ENCODE assay signal across 1 cellular context in the genomic region with DNA sequence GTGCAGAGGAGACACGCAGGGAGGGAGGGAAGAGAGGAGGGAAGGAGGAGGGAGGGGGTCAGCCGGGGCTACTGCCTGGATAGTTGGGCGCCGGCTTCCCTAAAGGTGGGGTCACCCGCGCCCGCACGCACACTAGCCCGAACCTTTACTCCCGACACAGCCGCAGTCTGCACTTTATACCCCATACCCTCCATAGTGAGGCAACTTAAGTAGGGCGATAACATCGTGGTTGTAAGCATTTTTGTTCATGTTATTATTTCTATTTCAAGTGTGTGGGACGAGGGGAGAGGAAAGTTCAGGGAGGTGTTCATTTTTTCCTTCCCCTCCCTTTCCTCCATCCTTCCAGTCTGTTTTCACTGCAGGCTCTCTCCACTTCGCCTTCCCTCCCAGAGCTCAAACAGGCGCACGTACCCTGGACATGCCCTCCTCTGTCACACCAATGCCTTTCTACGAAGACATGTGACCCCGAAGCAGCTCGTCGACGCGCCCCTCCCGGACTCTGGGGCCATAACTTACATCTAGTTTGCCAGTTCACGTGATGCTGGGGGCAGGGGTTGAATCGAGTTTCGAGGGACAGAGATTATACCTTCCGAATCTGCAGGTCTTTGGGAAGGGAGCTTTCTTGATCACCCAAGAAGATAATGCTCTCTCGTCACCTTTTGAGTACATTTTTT.
TF ChIP-seq lines count a peak whose summit lies in the region.

Gene PRKG2 (minus strand): TSS at position 4 of the 674 bp plus-strand sequence. CDS start 10,175 bp downstream, outside the sequence.

TF ChIP-seq in HepG2, 621 proteins besides CTCF, POLR2A, EP300 and RAD21 (continued from another document):
- no peak for TF ChIP-seq REST (IDR thresholded peaks at IDR 0.05; ENCODE audit: borderline replicate concordance in 1 of 2, low read depth in 1 of 2, low read length in 2 of 2)
- TF ChIP-seq, protein P1, sequence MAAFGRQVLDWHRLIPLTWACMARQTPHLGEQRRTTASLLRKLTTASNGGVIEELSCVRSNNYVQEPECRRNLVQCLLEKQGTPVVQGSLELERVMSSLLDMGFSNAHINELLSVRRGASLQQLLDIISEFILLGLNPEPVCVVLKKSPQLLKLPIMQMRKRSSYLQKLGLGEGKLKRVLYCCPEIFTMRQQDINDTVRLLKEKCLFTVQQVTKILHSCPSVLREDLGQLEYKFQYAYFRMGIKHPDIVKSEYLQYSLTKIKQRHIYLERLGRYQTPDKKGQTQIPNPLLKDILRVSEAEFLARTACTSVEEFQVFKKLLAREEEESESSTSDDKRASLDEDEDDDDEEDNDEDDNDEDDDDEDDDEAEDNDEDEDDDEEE (CRISPR knock-in tag; IDR thresholded peaks at IDR 0.05): no peak
- TF ChIP-seq ZNF362 (CRISPR knock-in tag; IDR thresholded peaks at IDR 0.05; ENCODE audit: borderline replicate concordance): no peak
- TF ChIP-seq AFF4 (CRISPR knock-in tag; IDR thresholded peaks at IDR 0.05): no peak
- TF ChIP-seq, protein P2, sequence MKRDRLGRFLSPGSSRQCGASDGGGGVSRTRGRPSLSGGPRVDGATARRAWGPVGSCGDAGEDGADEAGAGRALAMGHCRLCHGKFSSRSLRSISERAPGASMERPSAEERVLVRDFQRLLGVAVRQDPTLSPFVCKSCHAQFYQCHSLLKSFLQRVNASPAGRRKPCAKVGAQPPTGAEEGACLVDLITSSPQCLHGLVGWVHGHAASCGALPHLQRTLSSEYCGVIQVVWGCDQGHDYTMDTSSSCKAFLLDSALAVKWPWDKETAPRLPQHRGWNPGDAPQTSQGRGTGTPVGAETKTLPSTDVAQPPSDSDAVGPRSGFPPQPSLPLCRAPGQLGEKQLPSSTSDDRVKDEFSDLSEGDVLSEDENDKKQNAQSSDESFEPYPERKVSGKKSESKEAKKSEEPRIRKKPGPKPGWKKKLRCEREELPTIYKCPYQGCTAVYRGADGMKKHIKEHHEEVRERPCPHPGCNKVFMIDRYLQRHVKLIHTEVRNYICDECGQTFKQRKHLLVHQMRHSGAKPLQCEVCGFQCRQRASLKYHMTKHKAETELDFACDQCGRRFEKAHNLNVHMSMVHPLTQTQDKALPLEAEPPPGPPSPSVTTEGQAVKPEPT (CRISPR knock-in tag; IDR thresholded peaks at IDR 0.05; ENCODE audit: low read depth): no peak
- TF ChIP-seq, protein P3, sequence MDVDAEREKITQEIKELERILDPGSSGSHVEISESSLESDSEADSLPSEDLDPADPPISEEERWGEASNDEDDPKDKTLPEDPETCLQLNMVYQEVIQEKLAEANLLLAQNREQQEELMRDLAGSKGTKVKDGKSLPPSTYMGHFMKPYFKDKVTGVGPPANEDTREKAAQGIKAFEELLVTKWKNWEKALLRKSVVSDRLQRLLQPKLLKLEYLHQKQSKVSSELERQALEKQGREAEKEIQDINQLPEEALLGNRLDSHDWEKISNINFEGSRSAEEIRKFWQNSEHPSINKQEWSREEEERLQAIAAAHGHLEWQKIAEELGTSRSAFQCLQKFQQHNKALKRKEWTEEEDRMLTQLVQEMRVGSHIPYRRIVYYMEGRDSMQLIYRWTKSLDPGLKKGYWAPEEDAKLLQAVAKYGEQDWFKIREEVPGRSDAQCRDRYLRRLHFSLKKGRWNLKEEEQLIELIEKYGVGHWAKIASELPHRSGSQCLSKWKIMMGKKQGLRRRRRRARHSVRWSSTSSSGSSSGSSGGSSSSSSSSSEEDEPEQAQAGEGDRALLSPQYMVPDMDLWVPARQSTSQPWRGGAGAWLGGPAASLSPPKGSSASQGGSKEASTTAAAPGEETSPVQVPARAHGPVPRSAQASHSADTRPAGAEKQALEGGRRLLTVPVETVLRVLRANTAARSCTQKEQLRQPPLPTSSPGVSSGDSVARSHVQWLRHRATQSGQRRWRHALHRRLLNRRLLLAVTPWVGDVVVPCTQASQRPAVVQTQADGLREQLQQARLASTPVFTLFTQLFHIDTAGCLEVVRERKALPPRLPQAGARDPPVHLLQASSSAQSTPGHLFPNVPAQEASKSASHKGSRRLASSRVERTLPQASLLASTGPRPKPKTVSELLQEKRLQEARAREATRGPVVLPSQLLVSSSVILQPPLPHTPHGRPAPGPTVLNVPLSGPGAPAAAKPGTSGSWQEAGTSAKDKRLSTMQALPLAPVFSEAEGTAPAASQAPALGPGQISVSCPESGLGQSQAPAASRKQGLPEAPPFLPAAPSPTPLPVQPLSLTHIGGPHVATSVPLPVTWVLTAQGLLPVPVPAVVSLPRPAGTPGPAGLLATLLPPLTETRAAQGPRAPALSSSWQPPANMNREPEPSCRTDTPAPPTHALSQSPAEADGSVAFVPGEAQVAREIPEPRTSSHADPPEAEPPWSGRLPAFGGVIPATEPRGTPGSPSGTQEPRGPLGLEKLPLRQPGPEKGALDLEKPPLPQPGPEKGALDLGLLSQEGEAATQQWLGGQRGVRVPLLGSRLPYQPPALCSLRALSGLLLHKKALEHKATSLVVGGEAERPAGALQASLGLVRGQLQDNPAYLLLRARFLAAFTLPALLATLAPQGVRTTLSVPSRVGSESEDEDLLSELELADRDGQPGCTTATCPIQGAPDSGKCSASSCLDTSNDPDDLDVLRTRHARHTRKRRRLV (CRISPR knock-in tag; IDR thresholded peaks at IDR 0.05): no peak
- TF ChIP-seq DR1 (CRISPR knock-in tag; IDR thresholded peaks at IDR 0.05): no peak
- no peak for TF ChIP-seq CBX2 (IDR thresholded peaks at IDR 0.05; ENCODE audit: low read depth, low read length)
- TF ChIP-seq CBX2 (CRISPR knock-in tag; IDR thresholded peaks at IDR 0.05; ENCODE audit: low read depth): no peak
- TF ChIP-seq FOXK2 (IDR thresholded peaks at IDR 0.05): no peak
- TF ChIP-seq ZNF7 (CRISPR knock-in tag; IDR thresholded peaks at IDR 0.05): no peak
- no peak for TF ChIP-seq ZKSCAN1 (IDR thresholded peaks at IDR 0.05; ENCODE audit: low read length)
- no peak for TF ChIP-seq PHF5A (CRISPR knock-in tag; IDR thresholded peaks at IDR 0.05; ENCODE audit: low read depth, unreplicated experiment)
- TF ChIP-seq, protein P4, sequence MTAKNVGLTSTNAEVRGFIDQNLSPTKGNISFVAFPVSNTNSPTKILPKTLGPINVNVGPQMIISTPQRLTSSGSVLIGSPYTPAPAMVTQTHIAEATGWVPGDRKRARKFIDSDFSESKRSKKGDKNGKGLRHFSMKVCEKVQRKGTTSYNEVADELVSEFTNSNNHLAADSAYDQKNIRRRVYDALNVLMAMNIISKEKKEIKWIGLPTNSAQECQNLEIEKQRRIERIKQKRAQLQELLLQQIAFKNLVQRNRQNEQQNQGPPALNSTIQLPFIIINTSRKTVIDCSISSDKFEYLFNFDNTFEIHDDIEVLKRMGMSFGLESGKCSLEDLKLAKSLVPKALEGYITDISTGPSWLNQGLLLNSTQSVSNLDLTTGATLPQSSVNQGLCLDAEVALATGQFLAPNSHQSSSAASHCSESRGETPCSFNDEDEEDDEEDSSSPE (CRISPR knock-in tag; IDR thresholded peaks at IDR 0.05): no peak
- no peak for TF ChIP-seq KLF12 (CRISPR knock-in tag; IDR thresholded peaks at IDR 0.05; ENCODE audit: borderline replicate concordance)
- TF ChIP-seq NKX3-1 (CRISPR knock-in tag; IDR thresholded peaks at IDR 0.05): no peak
- no peak for TF ChIP-seq ZNF773 (CRISPR knock-in tag; IDR thresholded peaks at IDR 0.05; ENCODE audit: borderline replicate concordance)
- TF ChIP-seq, protein P5, sequence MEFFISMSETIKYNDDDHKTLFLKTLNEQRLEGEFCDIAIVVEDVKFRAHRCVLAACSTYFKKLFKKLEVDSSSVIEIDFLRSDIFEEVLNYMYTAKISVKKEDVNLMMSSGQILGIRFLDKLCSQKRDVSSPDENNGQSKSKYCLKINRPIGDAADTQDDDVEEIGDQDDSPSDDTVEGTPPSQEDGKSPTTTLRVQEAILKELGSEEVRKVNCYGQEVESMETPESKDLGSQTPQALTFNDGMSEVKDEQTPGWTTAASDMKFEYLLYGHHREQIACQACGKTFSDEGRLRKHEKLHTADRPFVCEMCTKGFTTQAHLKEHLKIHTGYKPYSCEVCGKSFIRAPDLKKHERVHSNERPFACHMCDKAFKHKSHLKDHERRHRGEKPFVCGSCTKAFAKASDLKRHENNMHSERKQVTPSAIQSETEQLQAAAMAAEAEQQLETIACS (CRISPR knock-in tag; IDR thresholded peaks at IDR 0.05): no peak
